Comparison of ENCODE assay signal across 2 cellular contexts in the genomic region with DNA sequence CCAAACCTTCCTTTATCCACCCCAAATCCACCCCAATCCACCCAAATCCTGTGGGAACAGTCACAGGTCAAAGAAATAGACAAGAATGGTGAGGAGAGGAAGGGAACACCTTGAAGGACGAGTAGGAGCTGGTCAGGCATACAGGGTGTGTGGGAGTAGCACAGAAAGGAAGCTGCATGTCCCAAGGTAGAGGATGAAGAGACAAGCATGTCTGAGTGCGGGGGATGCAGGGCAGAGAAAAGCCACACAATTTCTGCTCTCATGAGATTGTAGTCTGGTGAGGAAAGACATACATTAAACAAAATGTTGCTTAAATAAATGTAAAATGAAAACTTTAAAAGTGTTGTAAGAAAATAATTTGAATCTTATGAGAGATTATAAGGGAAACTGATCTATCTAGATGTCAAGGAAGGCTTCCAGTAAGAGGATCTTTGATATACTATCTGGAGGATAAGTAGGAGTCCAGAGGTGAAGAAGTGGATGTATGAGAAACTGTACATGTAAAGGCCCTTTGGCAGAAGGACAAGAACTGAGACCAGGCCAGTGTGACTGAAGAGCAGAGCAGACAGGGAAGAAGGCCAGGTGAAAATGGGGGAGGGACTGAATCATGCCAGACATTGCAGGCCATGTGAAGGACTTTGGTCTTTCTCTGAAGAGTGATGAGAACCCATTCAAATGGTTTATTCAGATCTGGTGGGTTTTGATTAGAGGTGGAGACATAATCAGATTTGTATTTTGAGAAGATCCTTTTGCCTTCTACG.
TF ChIP-seq lines count a peak whose summit lies in the region.

No MANE protein-coding gene starts in this region.

TF ChIP-seq in K562, 482 proteins besides CTCF, POLR2A, EP300 and RAD21 (continues in another document):
- TF ChIP-seq SOX6 (IDR thresholded peaks at IDR 0.05) (0 out of 2 replicates have a peak, but pooled peaks have one; percentile 10), TCF3 (CRISPR knock-in tag; IDR thresholded peaks at IDR 0.05) (peak; percentile 81), TRIM24 (IDR thresholded peaks at IDR 0.05) (peak; percentile 34; a peak in 2 of 4 replicates), ARID1B (IDR thresholded peaks at IDR 0.05) (peak; percentile 78), CTBP1 (IDR thresholded peaks at IDR 0.05; ENCODE audit: borderline replicate concordance) (peak; percentile 64), TAL1 (IDR thresholded peaks at IDR 0.05) (peak; percentile 63; the same call in 1 of the 2 replicates), KDM1A (IDR thresholded peaks at IDR 0.05) (0 out of 4 replicates have a peak, but pooled peaks of 1 of the 2 experiments have one; percentile 27), CSDE1 (IDR thresholded peaks at IDR 0.05) (no peak), MTA2 (IDR thresholded peaks at IDR 0.05; ENCODE audit: low read depth) (peak; percentile 35; the same call in 1 of the 2 replicates), KLF16 (IDR thresholded peaks at IDR 0.05) (peak; percentile 70; the same call in 1 of the 2 replicates), HSF4 (CRISPR knock-in tag; IDR thresholded peaks at IDR 0.05; ENCODE audit: borderline replicate concordance) (no peak), FOXK2 (conservative IDR thresholded peaks at IDR 0.05 in 1 of 2, IDR thresholded peaks at IDR 0.05 in 1 of 2; ENCODE audit: low read depth in 2 of 2) (no peak), CBFA2T3 (IDR thresholded peaks at IDR 0.05) (peak; percentile 82), SPI1 (IDR thresholded peaks at IDR 0.05; ENCODE audit: borderline replicate concordance, low read depth, low read length) (no peak), CC2D1A (IDR thresholded peaks at IDR 0.05) (no peak), PTRF (tag; IDR thresholded peaks at IDR 0.05) (no peak), KLF1 (tag; IDR thresholded peaks at IDR 0.05) (no peak), SMARCE1 (IDR thresholded peaks at IDR 0.05) (peak; percentile 55; the same call in 1 of the 2 replicates), MAFF (IDR thresholded peaks at IDR 0.05; ENCODE audit: low read length) (no peak), ZNF589 (CRISPR knock-in tag; IDR thresholded peaks at IDR 0.05; ENCODE audit: low read depth) (no peak), U2AF2 (optimal IDR thresholded peaks at IDR 0.05; ENCODE audit: low read depth, low read length) (no peak), SMARCA4 (IDR thresholded peaks at IDR 0.05) (peak; percentile 52), RCOR1 (IDR thresholded peaks at IDR 0.05; ENCODE audit: borderline replicate concordance in 1 of 2, low read depth in 2 of 2, low read length in 2 of 2) (0 out of 4 replicates have a peak, but pooled peaks of 1 of the 2 experiments have one; percentile 18), ZNF224 (CRISPR knock-in tag; IDR thresholded peaks at IDR 0.05) (no peak), NCOR1 (IDR thresholded peaks at IDR 0.05) (peak; percentile 48), MEIS2 (IDR thresholded peaks at IDR 0.05; ENCODE audit: partially characterized antibody) (peak; percentile 59)
- TF ChIP-seq, protein P1, sequence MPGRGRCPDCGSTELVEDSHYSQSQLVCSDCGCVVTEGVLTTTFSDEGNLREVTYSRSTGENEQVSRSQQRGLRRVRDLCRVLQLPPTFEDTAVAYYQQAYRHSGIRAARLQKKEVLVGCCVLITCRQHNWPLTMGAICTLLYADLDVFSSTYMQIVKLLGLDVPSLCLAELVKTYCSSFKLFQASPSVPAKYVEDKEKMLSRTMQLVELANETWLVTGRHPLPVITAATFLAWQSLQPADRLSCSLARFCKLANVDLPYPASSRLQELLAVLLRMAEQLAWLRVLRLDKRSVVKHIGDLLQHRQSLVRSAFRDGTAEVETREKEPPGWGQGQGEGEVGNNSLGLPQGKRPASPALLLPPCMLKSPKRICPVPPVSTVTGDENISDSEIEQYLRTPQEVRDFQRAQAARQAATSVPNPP (IDR thresholded peaks at IDR 0.05; ENCODE audit: borderline replicate concordance, insufficient read depth, insufficient read length): no peak
- TF ChIP-seq, protein P2, sequence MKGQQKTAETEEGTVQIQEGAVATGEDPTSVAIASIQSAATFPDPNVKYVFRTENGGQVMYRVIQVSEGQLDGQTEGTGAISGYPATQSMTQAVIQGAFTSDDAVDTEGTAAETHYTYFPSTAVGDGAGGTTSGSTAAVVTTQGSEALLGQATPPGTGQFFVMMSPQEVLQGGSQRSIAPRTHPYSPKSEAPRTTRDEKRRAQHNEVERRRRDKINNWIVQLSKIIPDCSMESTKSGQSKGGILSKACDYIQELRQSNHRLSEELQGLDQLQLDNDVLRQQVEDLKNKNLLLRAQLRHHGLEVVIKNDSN (CRISPR knock-in tag; IDR thresholded peaks at IDR 0.05): no peak
- TF ChIP-seq, protein P3, sequence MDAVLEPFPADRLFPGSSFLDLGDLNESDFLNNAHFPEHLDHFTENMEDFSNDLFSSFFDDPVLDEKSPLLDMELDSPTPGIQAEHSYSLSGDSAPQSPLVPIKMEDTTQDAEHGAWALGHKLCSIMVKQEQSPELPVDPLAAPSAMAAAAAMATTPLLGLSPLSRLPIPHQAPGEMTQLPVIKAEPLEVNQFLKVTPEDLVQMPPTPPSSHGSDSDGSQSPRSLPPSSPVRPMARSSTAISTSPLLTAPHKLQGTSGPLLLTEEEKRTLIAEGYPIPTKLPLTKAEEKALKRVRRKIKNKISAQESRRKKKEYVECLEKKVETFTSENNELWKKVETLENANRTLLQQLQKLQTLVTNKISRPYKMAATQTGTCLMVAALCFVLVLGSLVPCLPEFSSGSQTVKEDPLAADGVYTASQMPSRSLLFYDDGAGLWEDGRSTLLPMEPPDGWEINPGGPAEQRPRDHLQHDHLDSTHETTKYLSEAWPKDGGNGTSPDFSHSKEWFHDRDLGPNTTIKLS (IDR thresholded peaks at IDR 0.05; ENCODE audit: borderline replicate concordance, low read depth): no peak
- TF ChIP-seq, protein P4, sequence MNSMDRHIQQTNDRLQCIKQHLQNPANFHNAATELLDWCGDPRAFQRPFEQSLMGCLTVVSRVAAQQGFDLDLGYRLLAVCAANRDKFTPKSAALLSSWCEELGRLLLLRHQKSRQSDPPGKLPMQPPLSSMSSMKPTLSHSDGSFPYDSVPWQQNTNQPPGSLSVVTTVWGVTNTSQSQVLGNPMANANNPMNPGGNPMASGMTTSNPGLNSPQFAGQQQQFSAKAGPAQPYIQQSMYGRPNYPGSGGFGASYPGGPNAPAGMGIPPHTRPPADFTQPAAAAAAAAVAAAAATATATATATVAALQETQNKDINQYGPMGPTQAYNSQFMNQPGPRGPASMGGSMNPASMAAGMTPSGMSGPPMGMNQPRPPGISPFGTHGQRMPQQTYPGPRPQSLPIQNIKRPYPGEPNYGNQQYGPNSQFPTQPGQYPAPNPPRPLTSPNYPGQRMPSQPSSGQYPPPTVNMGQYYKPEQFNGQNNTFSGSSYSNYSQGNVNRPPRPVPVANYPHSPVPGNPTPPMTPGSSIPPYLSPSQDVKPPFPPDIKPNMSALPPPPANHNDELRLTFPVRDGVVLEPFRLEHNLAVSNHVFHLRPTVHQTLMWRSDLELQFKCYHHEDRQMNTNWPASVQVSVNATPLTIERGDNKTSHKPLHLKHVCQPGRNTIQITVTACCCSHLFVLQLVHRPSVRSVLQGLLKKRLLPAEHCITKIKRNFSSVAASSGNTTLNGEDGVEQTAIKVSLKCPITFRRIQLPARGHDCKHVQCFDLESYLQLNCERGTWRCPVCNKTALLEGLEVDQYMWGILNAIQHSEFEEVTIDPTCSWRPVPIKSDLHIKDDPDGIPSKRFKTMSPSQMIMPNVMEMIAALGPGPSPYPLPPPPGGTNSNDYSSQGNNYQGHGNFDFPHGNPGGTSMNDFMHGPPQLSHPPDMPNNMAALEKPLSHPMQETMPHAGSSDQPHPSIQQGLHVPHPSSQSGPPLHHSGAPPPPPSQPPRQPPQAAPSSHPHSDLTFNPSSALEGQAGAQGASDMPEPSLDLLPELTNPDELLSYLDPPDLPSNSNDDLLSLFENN (IDR thresholded peaks at IDR 0.05; ENCODE audit: low read depth in 2 of 2, low read length in 2 of 2): 0 out of 4 replicates have a peak, but pooled peaks of 1 of the 2 experiments have one; percentile 33

TF ChIP-seq in HepG2, 621 proteins besides CTCF, POLR2A, EP300 and RAD21:
- TF ChIP-seq ZNF713 (CRISPR knock-in tag; IDR thresholded peaks at IDR 0.05) (no peak), HNF4A (CRISPR knock-in tag; IDR thresholded peaks at IDR 0.05) (peak; percentile 21; the same call in 1 of the 2 replicates)
